In the genomic region with DNA sequence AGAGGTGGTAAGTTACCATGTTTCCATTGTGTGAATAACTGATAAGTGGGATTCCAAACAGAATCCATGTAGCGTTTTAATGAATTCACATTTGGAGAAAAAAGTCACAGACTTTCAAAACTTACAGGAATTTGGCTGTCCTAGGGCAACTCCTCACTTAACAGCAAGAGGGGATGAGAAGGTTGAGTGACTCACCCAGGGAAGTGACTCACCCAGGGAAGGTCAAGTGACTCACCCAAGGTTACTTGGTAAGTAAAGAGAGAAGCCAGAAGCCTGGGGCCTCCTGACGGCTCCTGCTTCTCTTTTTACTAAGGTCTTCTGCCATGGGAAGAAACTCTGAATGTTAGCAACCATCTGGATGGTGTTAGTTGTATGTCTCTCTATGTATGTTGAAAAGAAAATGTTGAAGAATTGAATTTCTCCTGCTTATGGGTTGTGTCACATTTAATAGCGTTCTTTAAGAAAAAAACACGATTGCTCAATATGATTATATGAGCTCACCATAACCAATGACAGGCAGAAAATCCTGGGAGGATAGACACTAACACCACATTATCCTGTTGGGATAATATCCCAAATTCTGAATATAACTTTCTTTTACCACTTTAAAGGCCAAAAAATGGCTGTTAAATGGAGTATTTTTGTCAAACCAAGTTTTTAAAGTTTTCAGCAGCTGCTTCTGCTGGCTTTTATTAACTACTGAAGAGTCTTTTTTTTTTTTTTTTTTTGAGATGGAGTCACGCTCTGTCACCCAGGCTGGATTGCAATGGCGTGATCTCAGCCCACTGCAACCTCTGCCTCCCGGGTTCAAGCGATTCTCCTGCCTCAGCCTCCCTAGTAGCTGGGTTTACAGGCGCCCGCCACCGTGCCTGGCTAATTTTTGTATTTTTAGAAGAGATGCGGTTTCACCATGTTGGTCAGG, we compare ENCODE assay signal across 8 cellular contexts.
DNase-seq lines count a peak whose midpoint lies in the region; ATAC-seq and TF ChIP-seq lines count a peak whose summit lies in the region.

No MANE protein-coding gene starts in this region.

- H3K27me3 Mint-ChIP-seq in CD14-positive monocyte (ENCODE audit: low read depth in 3 of 3): no peaks in the 10 kb centered on the region

- H3K4me1 Mint-ChIP-seq in CD14-positive monocyte: peaks cover 11% of the 10 kb centered on the region

- 72% methylated on average over 12 of the region's 12 CpGs for WGBS in urinary bladder

- H3K27me3 ChIP-seq in H7 (ENCODE audit: control insufficient read depth, insufficient read depth, low read length): no peaks in the 10 kb centered on the region

- peaks cover 0 to 5% of the 10 kb centered on the region in 2 donors for H3K36me3 Mint-ChIP-seq in CD14-positive monocyte

- no peaks in the 10 kb centered on the region for H3K4me1 ChIP-seq in urinary bladder (ENCODE audit: insufficient read depth)

- no peak for ATAC-seq in GM21576 (IDR thresholded peaks at IDR 0.05; ENCODE audit: unreplicated experiment)

- H3K4me3 Mint-ChIP-seq in CD14-positive monocyte: no peak overlapping the region

- H3K36me3 ChIP-seq in H7 (replicated peaks; ENCODE audit: control insufficient read depth, insufficient read depth, low read length): no peaks in the 10 kb centered on the region
- no peaks in the 10 kb centered on the region for H3K36me3 ChIP-seq in urinary bladder (ENCODE audit: insufficient read depth)

- peak overlapping the region; percentile 64 to 93 (median 83) for H3K27ac Mint-ChIP-seq in CD14-positive monocyte

- TF ChIP-seq CTCF in CD14-positive monocyte (IDR thresholded peaks at IDR 0.05) (no peak), fibroblast of the aortic adventitia (IDR thresholded peaks at IDR 0.05; ENCODE audit: insufficient read depth, low read length) (no peak)

- H3K9me3 Mint-ChIP-seq in CD14-positive monocyte: peaks cover 0 to 2% (median 0%) of the 10 kb centered on the region in 7 donors

- intact Hi-C loops in CD14-positive monocyte (cut with micrococcal nuclease): no loop called here
- intact Hi-C loops in posterior vena cava (cut with DNase I): no loop called here

- peak; percentile 96 for DNase-seq in CD14-positive monocyte (ENCODE audit: low spot score)
- peak; percentile 39 for DNase-seq in H7
- DNase-seq in NCI-H69 (lab: John Stamatoyannopoulos, UW): peak; percentile 95
- DNase-seq in activated T-cell treated with anti-CD3 and anti-CD28 coated beads for 48 hours (ENCODE audit: low read depth): peak; percentile 47
- DNase-seq in fibroblast of the aortic adventitia (ENCODE audit: low read depth): peak; percentile 100
- DNase-seq in posterior vena cava (ENCODE audit: low spot score): peak; percentile 92

- H3K4me3 ChIP-seq in H7 (ENCODE audit: insufficient read depth, low read depth, low read length): no peak overlapping the region
- no peak overlapping the region for H3K4me3 ChIP-seq in fibroblast of the aortic adventitia (ENCODE audit: low read depth, low read length)
- H3K4me3 ChIP-seq in urinary bladder (ENCODE audit: low read depth, low read length): no peak overlapping the region

- H3K27ac ChIP-seq in urinary bladder (ENCODE audit: low read depth): peak overlapping the region; percentile 19

Comparison
In these comparisons a context has a peak if more than half of its experiments do, and no peak if none do; other contexts are left out.
1. DNase-seq: peak in every context shown above with its lines; median percentile 100 in fibroblast of the aortic adventitia; 96 in CD14-positive monocyte; 95 in NCI-H69; 92 in posterior vena cava; 47 in activated T-cell treated with anti-CD3 and anti-CD28 coated beads for 48 hours; 39 in H7.